In the genomic region with DNA sequence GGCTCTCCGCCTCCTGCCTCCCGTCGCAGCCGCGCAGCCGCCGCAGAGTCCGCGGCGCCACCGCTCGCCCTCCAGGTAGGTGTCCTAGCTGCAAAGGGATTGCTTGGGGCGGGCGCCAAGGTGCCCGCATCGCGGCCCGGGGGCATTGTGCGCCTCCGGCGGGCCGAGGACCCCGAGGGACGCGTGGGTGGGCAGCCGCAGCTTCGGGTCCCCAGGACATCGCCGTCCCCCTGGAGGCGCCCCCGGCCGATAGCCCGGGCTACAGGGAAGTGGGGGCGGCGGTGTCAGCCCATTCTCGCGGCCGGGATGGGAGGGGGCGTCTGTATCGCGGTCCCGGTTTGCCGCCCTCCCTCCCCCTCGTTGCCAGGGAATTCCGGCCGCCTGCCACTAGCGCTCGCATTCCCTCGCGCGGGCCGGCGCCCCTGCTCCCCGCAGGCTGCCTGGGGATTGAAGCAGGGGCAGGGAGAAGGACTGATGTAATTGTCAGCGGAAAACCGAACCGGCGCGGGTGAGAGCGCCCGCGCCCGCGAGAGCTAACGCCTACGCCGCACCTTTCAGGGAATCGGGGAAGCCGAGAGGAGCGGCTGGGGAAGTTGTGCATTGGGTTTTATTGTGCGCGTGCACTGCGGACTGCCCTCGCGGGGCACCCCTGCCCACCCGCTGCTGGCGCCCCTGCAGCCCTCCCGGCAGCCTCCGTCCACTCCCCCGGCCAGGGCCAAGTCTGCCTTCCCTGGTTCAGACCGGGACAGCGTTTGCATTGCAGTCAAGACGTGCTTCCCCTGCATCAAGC, we compare ENCODE assay signal across 8 cellular contexts. TPM values are rescaled to one million over a fixed set of nuclear protein-coding genes. Genes with fewer than 3 reads are reported as not detected.
A peak's percentile ranks its signal among the peaks of the same experiment; 100 is the strongest.
DNase-seq lines count a peak whose midpoint lies in the region; ATAC-seq lines count a peak whose summit lies in the region.

No MANE protein-coding gene starts in this region.

- H3K27ac ChIP-seq in angular gyrus (ENCODE audit: low read depth, low read length) (peak overlapping the region; percentile 60), trophoblast cell (ENCODE audit: low read depth, low read length) (no peak overlapping the region)

- H3K36me3 ChIP-seq in NT2/D1 (ENCODE audit: insufficient read depth, insufficient read length, low read length): peaks cover 2% of the 10 kb centered on the region
- H3K36me3 ChIP-seq in trophoblast cell (ENCODE audit: control insufficient read depth in 1 of 2, insufficient read depth in 2 of 2, low read length in 2 of 2): no peaks in the 10 kb centered on the region

- H3K4me2 ChIP-seq in trophoblast cell (ENCODE audit: low read length): peak overlapping the region; percentile 90

- H4K8ac ChIP-seq in trophoblast cell (ENCODE audit: low read depth, low read length): peak overlapping the region; percentile 6

- H2BK12ac ChIP-seq in trophoblast cell (ENCODE audit: low read length): no peak overlapping the region

- no peak overlapping the region for H2BK5ac ChIP-seq in trophoblast cell (ENCODE audit: low read depth, low read length, poor library complexity)

- peak overlapping the region; percentile 5 for H3K14ac ChIP-seq in trophoblast cell (ENCODE audit: low read length)

- H3K27me3 ChIP-seq in NT2/D1 (ENCODE audit: insufficient read depth, insufficient read length) (peaks cover 32% of the 10 kb centered on the region), trophoblast cell (ENCODE audit: insufficient read depth, low read length) (peaks cover 8% of the 10 kb centered on the region)

- peak overlapping the region; percentile 90 for H3K9ac ChIP-seq in NT2/D1 (ENCODE audit: insufficient read length, low read depth)
- peak overlapping the region; percentile 76 for H3K9ac ChIP-seq in trophoblast cell (ENCODE audit: low read length)

- H3K79me2 ChIP-seq in trophoblast cell (ENCODE audit: control insufficient read depth, insufficient read depth, low read length, poor library complexity): peaks cover 3% of the 10 kb centered on the region

- H3K4ac ChIP-seq in trophoblast cell (ENCODE audit: low read depth, low read length): no peak overlapping the region

- no peak overlapping the region for H3K23ac ChIP-seq in trophoblast cell (ENCODE audit: low read length)

- H4K91ac ChIP-seq in trophoblast cell (ENCODE audit: low read depth, low read length): no peak overlapping the region

- no peak overlapping the region for H2AK5ac ChIP-seq in trophoblast cell (ENCODE audit: low read length)

- H3K4me1 ChIP-seq in NT2/D1 (ENCODE audit: insufficient read depth, insufficient read length): no peaks in the 10 kb centered on the region
- H3K4me1 ChIP-seq in trophoblast cell (ENCODE audit: control insufficient read depth in 1 of 2, insufficient read depth in 2 of 2, low read length in 2 of 2): peaks cover 2 to 3% of the 10 kb centered on the region in 2 experiments

- no peaks in the 10 kb centered on the region for H3K79me1 ChIP-seq in trophoblast cell (ENCODE audit: low read length)

- peak overlapping the region; percentile 18 for H2BK120ac ChIP-seq in trophoblast cell (ENCODE audit: insufficient read depth, low read length, poor library complexity)

- peak; percentile 6 for DNase-seq in activated naive CD4-positive, alpha-beta T cell treated with Interleukin-2 at 50 U/mL for 16 hours
- no peak for DNase-seq in activated naive CD4-positive, alpha-beta T cell (lab: John Stamatoyannopoulos, UW)
- DNase-seq in NT2/D1 (ENCODE audit: low read depth, low spot score): no peak
- DNase-seq in left ventricle myocardium superior: peak; percentile 61
- peak; percentile 30 to 32 for DNase-seq in trophoblast cell
- DNase-seq in KG1 (lab: John Stamatoyannopoulos, UW): no peak

- H3K9me3 ChIP-seq in NT2/D1 (ENCODE audit: insufficient read depth, low read length) (no peaks in the 10 kb centered on the region), trophoblast cell (ENCODE audit: insufficient read depth, low read depth, low read length) (no peaks in the 10 kb centered on the region)

- ATAC-seq in HG03045 (IDR thresholded peaks at IDR 0.05; ENCODE audit: unreplicated experiment): peak; percentile 21
- ATAC-seq in left ventricle myocardium superior: peak; percentile 46

- peak overlapping the region; percentile 22 for H4K12ac ChIP-seq in trophoblast cell (ENCODE audit: low read depth, low read length)

- H2AFZ ChIP-seq in trophoblast cell (ENCODE audit: insufficient read depth, low read length, poor library complexity): peak overlapping the region; percentile 48

- intact Hi-C loops in left ventricle myocardium superior (cut with micrococcal nuclease): loop anchor here (5.0 to 10.0 kb wide), 2 partner anchors 60 to 88 kb away; no protein-coding TSS in a partner anchor

- H3K4me3 ChIP-seq in NT2/D1 (ENCODE audit: insufficient read length, low read depth) (peak overlapping the region; percentile 84), trophoblast cell (ENCODE audit: low read depth, low read length) (peak overlapping the region; percentile 95)

- WGBS in trophoblast cell (ENCODE audit: extremely low coverage, insufficient coverage, insufficient read length): no CpG with 5 or more reads among the region's 83 CpGs

- no peak overlapping the region for H3K18ac ChIP-seq in trophoblast cell (ENCODE audit: low read length)

RNA-seq across cellular contexts. Expression of a gene that starts 0.5 kb away (rescaled TPM):
- 4.6 TPM for total RNA-seq in left ventricle myocardium superior
- polyA plus RNA-seq in trophoblast cell (2013): 1.1 and 1.2 TPM in 2 replicates

Comparison
In these comparisons a context has a peak if more than half of its experiments do, and no peak if none do; other contexts are left out.
1. DNase-seq: peak in activated naive CD4-positive, alpha-beta T cell treated with Interleukin-2 at 50 U/mL for 16 hours (single experiment), left ventricle myocardium superior (single experiment) and trophoblast cell (2 of 2); none in activated naive CD4-positive, alpha-beta T cell (0 of 4), NT2/D1 (single experiment) and KG1 (single experiment).